In genomic region chr11:12090761-12091261, GRCh38 we compare ENCODE assay signal across 12 cellular contexts. TPM values are rescaled to one million over a fixed set of nuclear protein-coding genes. Genes with fewer than 3 reads are reported as not detected.
DNase-seq lines count a peak whose midpoint lies in the region; ATAC-seq and TF ChIP-seq lines count a peak whose summit lies in the region.
"Had no signal": no experiment of that assay in that cellular context is flagged by ENCODE, and none has a peak within 500 bp of the region (broad histone marks: within the 10 kb centered on the region; RNA-seq: fewer than 3 reads in every experiment).

No MANE protein-coding gene starts in this region.

- H3K36me3 Mint-ChIP-seq in HFFc6 (ENCODE audit: low read depth): peaks cover 32% of the 10 kb centered on the region; the same call in 1 of the 2 replicates

- peaks cover 19% of the 10 kb centered on the region for H3K27me3 Mint-ChIP-seq in HFFc6 (ENCODE audit: insufficient read depth)

- H3K27ac Mint-ChIP-seq in HFFc6: peak overlapping the region; percentile 100

- no peaks in the 10 kb centered on the region for H3K27me3 ChIP-seq in BLaER1 treated with 17β-estradiol and CSF1 and Interleukin-3, amounts not matched to agents 10 nM and 100 nM
- H3K27me3 ChIP-seq in ascending aorta (no peaks in the 10 kb centered on the region), lower lobe of right lung (ENCODE audit: low read depth) (no peaks in the 10 kb centered on the region)

- no peaks in the 10 kb centered on the region for H3K9me3 Mint-ChIP-seq in HFFc6
- H3K9me3 Mint-ChIP-seq: neural crest cell had no signal

- intact Hi-C loops in ascending aorta (cut with DNase I): loop anchor here (1.0 kb wide), 1 partner anchor 19 kb away; the partner anchor contains the start of gene MICAL2
- intact Hi-C loops in lower lobe of right lung (cut with DNase I): no loop called here

- peak overlapping the region in 10 of 11 experiments; percentile 42 to 85 (median 77); a peak in 18 of 22 replicates for H3K27ac ChIP-seq in BLaER1 treated with 17β-estradiol and CSF1 and Interleukin-3, amounts not matched to agents 10 nM and 100 nM
- H3K27ac ChIP-seq in ascending aorta (peak overlapping the region; percentile 98 to 99), lower lobe of right lung (peak overlapping the region; percentile 90)

- no peaks in the 10 kb centered on the region for H4K20me1 ChIP-seq in BLaER1 treated with 17β-estradiol and CSF1 and Interleukin-3, amounts not matched to agents 10 nM and 100 nM

- H3K9ac ChIP-seq in BLaER1 treated with 17β-estradiol and CSF1 and Interleukin-3, amounts not matched to agents 10 nM and 100 nM: peak overlapping the region in 6 of 11 experiments; percentile 48 to 70 (median 64); a peak in 10 of 22 replicates

- DNase-seq in HFFc6 (no peak), ascending aorta (ENCODE audit: low spot score in 2 of 2) (no peak), lower lobe of right lung (peak; percentile 81), NCI-H1092 treated with DMSO at 0.1 percent for 48 hours (lab: John Stamatoyannopoulos, UW) (no peak), NCI-H2081 treated with DMSO at 0.1 percent for 48 hours (lab: John Stamatoyannopoulos, UW) (no peak), hepatic stellate cell (ENCODE audit: low spot score) (no peak), DMS 273 treated with DMSO at 0.1 percent for 48 hours (lab: John Stamatoyannopoulos, UW) (no peak)
- DNase-seq: head of caudate nucleus; Karpas-422; stimulated activated CD4-positive, alpha-beta T cell treated with anti-CD3 and anti-CD28 coated beads, Interleukin-4, amount 100 ng/mL, for 1 hour had no signal

- H3K4me2 ChIP-seq in BLaER1 treated with 17β-estradiol and CSF1 and Interleukin-3, amounts not matched to agents 10 nM and 100 nM: peak overlapping the region; percentile 74 to 94 (median 89); a peak in 21 of 22 replicates

- H3K4me3 ChIP-seq in BLaER1 treated with 17β-estradiol and CSF1 and Interleukin-3, amounts not matched to agents 10 nM and 100 nM: peak overlapping the region in 1 of 10 experiments; percentile 36; a peak in 2 of 20 replicates
- no peak overlapping the region for H3K4me3 ChIP-seq in ascending aorta
- no peak overlapping the region for H3K4me3 ChIP-seq in lower lobe of right lung

- H3K4me1 Mint-ChIP-seq in HFFc6 (ENCODE audit: low read depth): peaks cover 73% of the 10 kb centered on the region

- H3K4me3 Mint-ChIP-seq in HFFc6: no peak overlapping the region; the same call in 1 of the 2 replicates
- H3K4me3 Mint-ChIP-seq: neural crest cell had no signal

- TF ChIP-seq CTCF in HFFc6 (IDR thresholded peaks at IDR 0.05): no peak
- TF ChIP-seq CTCF in ascending aorta (IDR thresholded peaks at IDR 0.05): no peak
- no peak for TF ChIP-seq CTCF in lower lobe of right lung (IDR thresholded peaks at IDR 0.05)

- peaks cover 59 to 83% (median 71%) of the 10 kb centered on the region in 10 experiments for H3K4me1 ChIP-seq in BLaER1 treated with 17β-estradiol and CSF1 and Interleukin-3, amounts not matched to agents 10 nM and 100 nM
- peaks cover 19 to 54% of the 10 kb centered on the region in 2 donors for H3K4me1 ChIP-seq in ascending aorta
- H3K4me1 ChIP-seq in lower lobe of right lung: peaks cover 72% of the 10 kb centered on the region

- no peaks in the 10 kb centered on the region for H3K36me3 ChIP-seq in BLaER1 treated with 17β-estradiol and CSF1 and Interleukin-3, amounts not matched to agents 10 nM and 100 nM
- H3K36me3 ChIP-seq in ascending aorta (no peaks in the 10 kb centered on the region), lower lobe of right lung (no peaks in the 10 kb centered on the region)

- peak; percentile 92 to 93 for ATAC-seq in lower lobe of right lung

- H3K9me3 ChIP-seq in BLaER1 treated with 17β-estradiol and CSF1 and Interleukin-3, amounts not matched to agents 10 nM and 100 nM (replicated peaks in 1 of 11): no peaks in the 10 kb centered on the region
- H3K9me3 ChIP-seq in ascending aorta (no peaks in the 10 kb centered on the region), lower lobe of right lung (no peaks in the 10 kb centered on the region)

RNA-seq across cellular contexts. Expression of gene MICAL2, which starts 19.6 kb away (rescaled TPM):
- 100 to 1,000 TPM; 199 to 252 (median 233) TPM for total RNA-seq in HFFc6 (2021; fragmentation: NEBNext Ultra II Directional; extraction: Animal tissue kit (Norgen Biotek cat#: 25700))
- total RNA-seq in ascending aorta: 237 TPM
- total RNA-seq in lower lobe of right lung: 127 TPM
